ENCODE assay signal across 8 cellular contexts in genomic region chr14:51989293-51990234, GRCh38. TPM values are rescaled to one million over a fixed set of nuclear protein-coding genes. Genes with fewer than 3 reads are reported as not detected.
A peak's percentile ranks its signal among the peaks of the same experiment; 100 is the strongest.
DNase-seq lines count a peak whose midpoint lies in the region; FAIRE-seq and TF ChIP-seq lines count a peak whose summit lies in the region.

TSS of gene RTRAF (plus strand) at chr14:51989546. CDS start at chr14:51989640, 94 bp downstream.

- intact Hi-C loops in stomach (cut with DNase I; ENCODE audit: low total_unique reads), result no loop called here

- H3K27me3 ChIP-seq in Loucy (ENCODE audit: insufficient read depth, low read length, poor library complexity, severe bottlenecking) (no peaks in the 10 kb centered on the region), neural cell (ENCODE audit: insufficient read depth, low read depth, low read length) (no peaks in the 10 kb centered on the region), stomach (no peaks in the 10 kb centered on the region)

- TF ChIP-seq POLR2A in H54 (IDR thresholded peaks at IDR 0.05; ENCODE audit: low read depth, low read length) (peak; percentile 60; the same call in 1 of the 2 replicates), Raji (IDR thresholded peaks at IDR 0.05; ENCODE audit: insufficient read depth, low read depth, low read length) (peak; percentile 85), stomach (IDR thresholded peaks at IDR 0.05) (peak in 2 of 4 donors; percentile 61 to 78)

- peak within 1 kb of the TSS; percentile 97 for H3K4me3 ChIP-seq in Loucy (ENCODE audit: low read length, poor library complexity, severe bottlenecking)
- peak within 1 kb of the TSS; percentile 95 for H3K4me3 ChIP-seq in fibroblast of the aortic adventitia (ENCODE audit: low read depth, low read length)
- peak within 1 kb of the TSS; percentile 80 for H3K4me3 ChIP-seq in neural cell (ENCODE audit: low read length)
- H3K4me3 ChIP-seq in stomach, result peak within 1 kb of the TSS; percentile 82 to 97 (median 94)

- H3K9me2 ChIP-seq in Loucy (replicated peaks; ENCODE audit: low read depth, low read length) (no peaks in the 10 kb centered on the region), neural cell (ENCODE audit: insufficient read depth, low read length) (no peaks in the 10 kb centered on the region)

- WGBS in stomach, 5 donors, result 0 to 5% (median 0%) methylated on average over 50 to 72 of the region's 72 CpGs

- H3F3A ChIP-seq in Loucy (ENCODE audit: low read depth) (no peaks in the 10 kb centered on the region), neural cell (ENCODE audit: insufficient read depth, low read length, poor library complexity, severe bottlenecking) (no peaks in the 10 kb centered on the region)

- H3K9me3 ChIP-seq in Loucy (ENCODE audit: insufficient read depth, low read depth, low read length), result no peaks in the 10 kb centered on the region
- H3K9me3 ChIP-seq in neural cell (ENCODE audit: low read length), result no peaks in the 10 kb centered on the region
- no peaks in the 10 kb centered on the region for H3K9me3 ChIP-seq in stomach

- H3K4me1 ChIP-seq in Loucy (ENCODE audit: insufficient read depth, low read length, poor library complexity, severe bottlenecking), result peaks cover 28% of the 10 kb centered on the region
- peaks cover 13 to 55% (median 33%) of the 10 kb centered on the region in 4 donors for H3K4me1 ChIP-seq in stomach

- H3K9ac ChIP-seq in Loucy (ENCODE audit: low read depth, low read length, poor library complexity, severe bottlenecking) (peak within 1 kb of the TSS; percentile 86), neural cell (ENCODE audit: low read length) (peak within 1 kb of the TSS; percentile 82)

- H2AFZ ChIP-seq in Loucy (ENCODE audit: low read length), result peak within 1 kb of the TSS; percentile 93
- H2AFZ ChIP-seq in neural cell (ENCODE audit: low read depth, low read length), result peak within 1 kb of the TSS; percentile 93

- H3K36me3 ChIP-seq in Loucy (ENCODE audit: insufficient read depth, low read length), result peaks cover 24% of the 10 kb centered on the region; the same call in 1 of the 2 replicates
- no peaks in the 10 kb centered on the region for H3K36me3 ChIP-seq in neural cell (ENCODE audit: insufficient read depth, low read length)
- H3K36me3 ChIP-seq in stomach, result peaks cover 0 to 36% (median 29%) of the 10 kb centered on the region in 4 donors

- FAIRE-seq in H54 (lab: Jason Lieb, UNC), result peak; percentile 80

- no peak for TF ChIP-seq CTCF in Loucy (conservative IDR thresholded peaks at IDR 0.05; ENCODE audit: low read length)
- no peak for TF ChIP-seq CTCF in fibroblast of the aortic adventitia (IDR thresholded peaks at IDR 0.05; ENCODE audit: insufficient read depth, low read length)
- no peak for TF ChIP-seq CTCF in neural cell (IDR thresholded peaks at IDR 0.05; ENCODE audit: poor library complexity, severe bottlenecking)
- peak in 1 of 7 experiments; percentile 16 for TF ChIP-seq CTCF in stomach (IDR thresholded peaks at IDR 0.05)

- TF ChIP-seq EP300 in neural cell (conservative IDR thresholded peaks at IDR 0.05; ENCODE audit: poor library complexity, severe bottlenecking), result peak; percentile 82
- no peak for TF ChIP-seq EP300 in stomach (IDR thresholded peaks at IDR 0.05)

- peaks cover 33% of the 10 kb centered on the region for H4K20me1 ChIP-seq in Loucy (ENCODE audit: insufficient read depth, low read length, poor library complexity, severe bottlenecking)
- no peaks in the 10 kb centered on the region for H4K20me1 ChIP-seq in neural cell (ENCODE audit: insufficient read depth)

- peak; percentile 96 for DNase-seq in ELF-1 (ENCODE audit: low read depth, low spot score)
- peak; percentile 72 for DNase-seq in H54 (ENCODE audit: insufficient read length, low spot score)
- peak; percentile 97 for DNase-seq in activated effector memory CD4-positive, alpha-beta T cell treated with anti-CD3 and anti-CD28 coated beads, Interleukin-2, amount 50 U/mL, for 16 hours
- peak; percentile 92 for DNase-seq in fibroblast of the aortic adventitia (ENCODE audit: low read depth)
- peak; percentile 95 for DNase-seq in stomach

- H3K27ac ChIP-seq in neural cell (ENCODE audit: low read length) (peak within 1 kb of the TSS; percentile 89), stomach (peak within 1 kb of the TSS; percentile 91 to 96 (median 93))

- H3K4me2 ChIP-seq in Loucy (ENCODE audit: low read depth, low read length, poor library complexity, severe bottlenecking) (peak within 1 kb of the TSS; percentile 94), neural cell (ENCODE audit: low read length) (peak within 1 kb of the TSS; percentile 95)

- H3K79me2 ChIP-seq in Loucy (ENCODE audit: insufficient read depth, low read length), result peaks cover 51% of the 10 kb centered on the region
- H3K79me2 ChIP-seq in neural cell (replicated peaks; ENCODE audit: insufficient read depth, low read length), result peaks cover 35% of the 10 kb centered on the region

- TF ChIP-seq RAD21 in neural cell (conservative IDR thresholded peaks at IDR 0.05), result peak; percentile 31

TF ChIP-seq in neural cell, 6 proteins besides CTCF, POLR2A, EP300 and RAD21:
- TF ChIP-seq POLR2AphosphoS5 (IDR thresholded peaks at IDR 0.05), result peak; percentile 93
- TF ChIP-seq EZH2 (IDR thresholded peaks at IDR 0.05; ENCODE audit: borderline replicate concordance, insufficient read depth, low read length, poor library complexity, severe bottlenecking), result no peak
- peak; percentile 65 for TF ChIP-seq TAF1 (IDR thresholded peaks at IDR 0.05; ENCODE audit: low read depth)
- peak; percentile 88 for TF ChIP-seq MXI1 (conservative IDR thresholded peaks at IDR 0.05; ENCODE audit: poor library complexity, severe bottlenecking)
- peak; percentile 78 for TF ChIP-seq REST (IDR thresholded peaks at IDR 0.05; ENCODE audit: borderline replicate concordance)
- TF ChIP-seq SMC3 (conservative IDR thresholded peaks at IDR 0.05; ENCODE audit: poor library complexity), result no peak

RNA-seq across cellular contexts. Expression of gene RTRAF, which starts in this region (rescaled TPM):
- 44.2 and 98.2 TPM in 2 replicates for total RNA-seq in fibroblast of the aortic adventitia (ENCODE audit: low replicate concordance)
- 96.5 and 119 TPM in 2 replicates for polyA plus RNA-seq in neural cell
- polyA minus RNA-seq in neural cell, result 70.1 and 96.0 TPM in 2 replicates
- total RNA-seq in stomach, result 100 to 1,000 TPM in 2 of 5 donors, 10 to 100 TPM in 2, 1 to 10 TPM in 1; 4.9 to 196 (median 72.0) TPM
- polyA plus RNA-seq in stomach, result 100 to 1,000 TPM; 142 to 202 (median 171) TPM

Comparison
In these comparisons a context has a peak if more than half of its experiments do, and no peak if none do; other contexts are left out.
1. Peak in every context shown above with its lines: DNase-seq, H3K4me3 ChIP-seq and H3K27ac ChIP-seq.